In the genomic region with DNA sequence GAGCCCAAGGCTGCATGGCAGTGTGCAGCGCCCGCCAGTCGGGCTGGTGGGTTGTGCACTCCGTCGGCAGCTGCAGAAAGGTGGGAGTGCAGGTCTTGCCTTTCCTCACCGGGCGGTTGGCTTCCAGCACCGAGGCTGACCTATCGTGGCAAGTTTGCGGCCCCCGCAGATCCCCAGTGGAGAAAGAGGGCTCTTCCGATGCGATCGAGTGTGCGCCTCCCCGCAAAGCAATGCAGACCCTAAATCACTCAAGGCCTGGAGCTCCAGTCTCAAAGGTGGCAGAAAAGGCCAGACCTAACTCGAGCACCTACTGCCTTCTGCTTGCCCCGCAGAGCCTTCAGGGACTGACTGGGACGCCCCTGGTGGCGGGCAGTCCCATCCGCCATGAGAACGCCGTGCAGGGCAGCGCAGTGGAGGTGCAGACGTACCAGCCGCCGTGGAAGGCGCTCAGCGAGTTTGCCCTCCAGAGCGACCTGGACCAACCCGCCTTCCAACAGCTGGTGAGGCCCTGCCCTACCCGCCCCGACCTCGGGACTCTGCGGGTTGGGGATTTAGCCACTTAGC, we compare ENCODE assay signal across 2 cellular contexts.
A peak's percentile ranks its signal among the peaks of the same experiment; 100 is the strongest.
TF ChIP-seq lines count a peak whose summit lies in the region.

No MANE protein-coding gene starts in this region.

TF ChIP-seq in GM12891, 5 proteins besides CTCF, POLR2A, EP300 and RAD21:
- no peak for TF ChIP-seq PAX5 (IDR thresholded peaks at IDR 0.05; ENCODE audit: insufficient read depth, low read length, severe bottlenecking)
- no peak for TF ChIP-seq SPI1 (IDR thresholded peaks at IDR 0.05; ENCODE audit: low read depth, low read length)
- no peak for TF ChIP-seq POU2F2 (IDR thresholded peaks at IDR 0.05; ENCODE audit: low read depth, low read length)
- TF ChIP-seq TAF1 (IDR thresholded peaks at IDR 0.05; ENCODE audit: low read depth, low read length), result no peak
- no peak for TF ChIP-seq POLR2AphosphoS5 (IDR thresholded peaks at IDR 0.05; ENCODE audit: low read depth, low read length)

TF ChIP-seq in H1, 55 proteins besides CTCF, POLR2A, EP300 and RAD21:
- TF ChIP-seq EZH2 (IDR thresholded peaks at IDR 0.05; ENCODE audit: low read depth, low read length, severe bottlenecking) (peak; percentile 85), KDM4A (IDR thresholded peaks at IDR 0.05; ENCODE audit: low read depth, low read length, severe bottlenecking) (peak; percentile 69), CHD1 (IDR thresholded peaks at IDR 0.05; ENCODE audit: low read depth, low read length) (no peak), YY1 (IDR thresholded peaks at IDR 0.05; ENCODE audit: low read depth, low read length) (peak; percentile 44; the same call in 1 of the 2 replicates), SUZ12 (IDR thresholded peaks at IDR 0.05; ENCODE audit: low read length) (peak; percentile 82)
